ENCODE assay signal across 18 cellular contexts in genomic region chr1:216379441-216379840, GRCh38. TPM values are rescaled to one million over a fixed set of nuclear protein-coding genes. Genes with fewer than 3 reads are reported as not detected.
"Had no signal": no experiment of that assay in that cellular context is flagged by ENCODE, and none has a peak within 500 bp of the region (broad histone marks: within the 10 kb centered on the region; RNA-seq: fewer than 3 reads in every experiment).

No MANE protein-coding gene starts in this region.

- H3K4me3 ChIP-seq: MG63, SJSA1, SK-N-MC had no signal

- DNase-seq: IMR-90, Karpas-422, KG1, MG63, NCI-H1092, NCI-H1105 treated with DMSO at 0.1 percent for 48 hours, NCI-H1417 treated with DMSO at 0.1 percent for 48 hours, NCI-H187, NCI-H2029, NCI-H2081 treated with DMSO at 0.1 percent for 48 hours, NCI-H2227 treated with DMSO at 0.1 percent for 48 hours, NCI-H526, Right ventricle myocardium superior, RPMI8226, SIG-M5, SW 1271 had no signal

- H3K9me3 ChIP-seq: MG63, SJSA1 had no signal

- H3K4me1 ChIP-seq: SJSA1 had no signal

- H3K27ac ChIP-seq: SJSA1, SK-N-MC had no signal

- H3K27me3 ChIP-seq: MG63 had no signal

- H3K36me3 ChIP-seq: MG63, SJSA1 had no signal

RNA-seq across cellular contexts. Expression of gene USH2A, which starts 43.8 kb away (rescaled TPM):
- total RNA-seq: SJSA1 had no signal
